In the genomic region with DNA sequence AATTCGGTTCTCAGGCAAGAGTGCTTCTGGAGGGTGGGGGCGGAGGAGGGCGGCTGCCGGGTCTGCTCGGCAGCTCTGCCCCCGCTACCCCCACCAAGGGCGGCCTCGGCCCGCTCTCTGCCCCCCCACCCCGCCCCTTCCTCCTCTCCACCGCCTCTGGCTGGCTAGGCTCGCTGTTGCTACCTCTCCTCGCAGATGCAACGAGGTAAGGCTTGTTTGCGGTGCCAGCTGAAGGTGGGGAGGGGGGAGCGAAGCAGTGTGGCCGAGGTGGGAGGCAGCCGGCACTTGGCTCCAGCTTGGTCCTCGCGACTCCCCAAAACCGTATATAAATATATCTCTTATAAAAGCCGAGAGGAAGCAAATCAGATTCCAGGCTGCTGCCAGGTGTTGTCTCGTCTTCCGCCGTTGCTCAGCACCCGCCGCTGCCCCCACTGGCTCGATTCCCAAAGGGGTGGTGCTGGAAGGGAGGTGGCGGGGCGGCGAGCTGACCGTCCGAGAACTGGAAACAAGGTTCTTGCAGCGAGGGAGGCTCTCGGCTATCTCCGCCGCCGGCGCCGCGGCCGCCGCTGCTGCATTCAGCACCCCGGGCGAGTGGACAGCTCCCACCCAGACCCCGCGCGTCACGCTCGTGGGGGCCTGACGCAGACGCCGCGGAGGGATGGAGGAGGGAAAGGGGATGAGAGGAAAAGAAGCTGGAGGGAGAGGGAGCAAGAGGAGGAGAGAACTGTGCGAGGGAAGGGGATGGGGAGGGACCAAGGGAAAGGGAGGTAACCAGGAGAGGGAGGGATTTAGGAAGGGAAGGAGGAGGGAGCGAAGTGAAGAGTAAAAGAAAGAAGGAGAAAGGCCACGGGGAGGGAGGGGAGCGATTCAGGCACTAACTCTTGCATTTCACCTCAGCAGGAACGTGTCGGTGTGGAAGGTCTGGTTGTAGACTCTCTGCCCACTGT, we compare ENCODE assay signal across 1 cellular context.
TF ChIP-seq lines count a peak whose summit lies in the region.

Gene MARCHF4, minus strand, starts transcription at position 728 of the 947 bp plus-strand sequence. CDS start 2,223 bp downstream, outside the sequence.

TF ChIP-seq in HepG2, 621 proteins besides CTCF, POLR2A, EP300 and RAD21 (continued from another document and continues in another):
- TF ChIP-seq TEF (CRISPR knock-in tag; IDR thresholded peaks at IDR 0.05), result peak; percentile 44; the same call in 1 of the 2 replicates
- 0 out of 2 replicates have a peak, but pooled peaks have one; percentile 74 for TF ChIP-seq RELA (CRISPR knock-in tag; IDR thresholded peaks at IDR 0.05)
- TF ChIP-seq ELF4 (CRISPR knock-in tag; IDR thresholded peaks at IDR 0.05; ENCODE audit: borderline replicate concordance), result no peak
- TF ChIP-seq KLF16 (CRISPR knock-in tag; IDR thresholded peaks at IDR 0.05), result peak in 1 of 2 experiments; percentile 96; a peak in 2 of 4 replicates
- peak; percentile 75 for TF ChIP-seq RARA (CRISPR knock-in tag; IDR thresholded peaks at IDR 0.05)
- TF ChIP-seq ZNF816 (CRISPR knock-in tag; IDR thresholded peaks at IDR 0.05; ENCODE audit: borderline replicate concordance), result peak; percentile 75; the same call in 1 of the 2 replicates
- no peak for TF ChIP-seq KAT2B (IDR thresholded peaks at IDR 0.05; ENCODE audit: borderline replicate concordance, low read depth, low read length)
- TF ChIP-seq ARHGAP35 (CRISPR knock-in tag; IDR thresholded peaks at IDR 0.05; ENCODE audit: borderline replicate concordance), result peak; percentile 87; the same call in 1 of the 2 replicates
- TF ChIP-seq, protein P1, sequence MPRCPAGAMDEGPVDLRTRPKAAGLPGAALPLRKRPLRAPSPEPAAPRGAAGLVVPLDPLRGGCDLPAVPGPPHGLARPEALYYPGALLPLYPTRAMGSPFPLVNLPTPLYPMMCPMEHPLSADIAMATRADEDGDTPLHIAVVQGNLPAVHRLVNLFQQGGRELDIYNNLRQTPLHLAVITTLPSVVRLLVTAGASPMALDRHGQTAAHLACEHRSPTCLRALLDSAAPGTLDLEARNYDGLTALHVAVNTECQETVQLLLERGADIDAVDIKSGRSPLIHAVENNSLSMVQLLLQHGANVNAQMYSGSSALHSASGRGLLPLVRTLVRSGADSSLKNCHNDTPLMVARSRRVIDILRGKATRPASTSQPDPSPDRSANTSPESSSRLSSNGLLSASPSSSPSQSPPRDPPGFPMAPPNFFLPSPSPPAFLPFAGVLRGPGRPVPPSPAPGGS (CRISPR knock-in tag; IDR thresholded peaks at IDR 0.05), result peak; percentile 97
- no peak for TF ChIP-seq SNAPC4 (CRISPR knock-in tag; IDR thresholded peaks at IDR 0.05)
- peak; percentile 97 for TF ChIP-seq ZNF878 (CRISPR knock-in tag; IDR thresholded peaks at IDR 0.05)
- no peak for TF ChIP-seq HMGA1 (CRISPR knock-in tag; conservative IDR thresholded peaks at IDR 0.05)
- TF ChIP-seq, protein P2, sequence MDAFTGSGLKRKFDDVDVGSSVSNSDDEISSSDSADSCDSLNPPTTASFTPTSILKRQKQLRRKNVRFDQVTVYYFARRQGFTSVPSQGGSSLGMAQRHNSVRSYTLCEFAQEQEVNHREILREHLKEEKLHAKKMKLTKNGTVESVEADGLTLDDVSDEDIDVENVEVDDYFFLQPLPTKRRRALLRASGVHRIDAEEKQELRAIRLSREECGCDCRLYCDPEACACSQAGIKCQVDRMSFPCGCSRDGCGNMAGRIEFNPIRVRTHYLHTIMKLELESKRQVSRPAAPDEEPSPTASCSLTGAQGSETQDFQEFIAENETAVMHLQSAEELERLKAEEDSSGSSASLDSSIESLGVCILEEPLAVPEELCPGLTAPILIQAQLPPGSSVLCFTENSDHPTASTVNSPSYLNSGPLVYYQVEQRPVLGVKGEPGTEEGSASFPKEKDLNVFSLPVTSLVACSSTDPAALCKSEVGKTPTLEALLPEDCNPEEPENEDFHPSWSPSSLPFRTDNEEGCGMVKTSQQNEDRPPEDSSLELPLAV (CRISPR knock-in tag; conservative IDR thresholded peaks at IDR 0.05; ENCODE audit: low read depth), result peak; percentile 79; the same call in 1 of the 2 replicates
- 0 out of 2 replicates have a peak, but pooled peaks have one; percentile 29 for TF ChIP-seq ZNF839 (CRISPR knock-in tag; IDR thresholded peaks at IDR 0.05; ENCODE audit: borderline replicate concordance)
- peak; percentile 87; the same call in 1 of the 2 replicates for TF ChIP-seq ZNF678 (CRISPR knock-in tag; IDR thresholded peaks at IDR 0.05)
- peak; percentile 56; the same call in 1 of the 3 replicates for TF ChIP-seq MXI1 (IDR thresholded peaks at IDR 0.05; ENCODE audit: borderline replicate concordance, low read depth, low read length)
- no peak; the same call in 1 of the 2 replicates for TF ChIP-seq YEATS4 (CRISPR knock-in tag; IDR thresholded peaks at IDR 0.05; ENCODE audit: borderline replicate concordance)
- no peak for TF ChIP-seq CBX1 (IDR thresholded peaks at IDR 0.05; ENCODE audit: low read depth)
- peak; percentile 89; the same call in 1 of the 2 replicates for TF ChIP-seq SNAPC2 (CRISPR knock-in tag; IDR thresholded peaks at IDR 0.05)
- TF ChIP-seq TAF1 (CRISPR knock-in tag; IDR thresholded peaks at IDR 0.05), result no peak
- no peak for TF ChIP-seq CHD2 (IDR thresholded peaks at IDR 0.05; ENCODE audit: low read depth, low read length)
- no peak for TF ChIP-seq RBM22 (optimal IDR thresholded peaks at IDR 0.05; ENCODE audit: low read length)
- peak; percentile 53; the same call in 1 of the 2 replicates for TF ChIP-seq MED1 (CRISPR knock-in tag; IDR thresholded peaks at IDR 0.05)
- TF ChIP-seq ZNF33A (CRISPR knock-in tag; IDR thresholded peaks at IDR 0.05; ENCODE audit: borderline replicate concordance), result no peak; the same call in 1 of the 2 replicates
- peak; percentile 25; the same call in 1 of the 2 replicates for TF ChIP-seq PHF8 (CRISPR knock-in tag; IDR thresholded peaks at IDR 0.05)
- TF ChIP-seq KMT2B (CRISPR knock-in tag; IDR thresholded peaks at IDR 0.05), result peak; percentile 69; the same call in 1 of the 2 replicates
- 0 out of 2 replicates have a peak, but pooled peaks have one; percentile 36 for TF ChIP-seq ZNF224 (CRISPR knock-in tag; IDR thresholded peaks at IDR 0.05)
- TF ChIP-seq TSC22D2 (CRISPR knock-in tag; IDR thresholded peaks at IDR 0.05; ENCODE audit: borderline replicate concordance), result peak; percentile 99
- TF ChIP-seq FOXA3 (CRISPR knock-in tag; IDR thresholded peaks at IDR 0.05), result no peak
- peak; percentile 98; the same call in 1 of the 2 replicates for TF ChIP-seq ZBTB44 (CRISPR knock-in tag; IDR thresholded peaks at IDR 0.05)
- no peak for TF ChIP-seq HOMEZ (CRISPR knock-in tag; IDR thresholded peaks at IDR 0.05; ENCODE audit: low read depth)
- TF ChIP-seq NCOA1 (CRISPR knock-in tag; IDR thresholded peaks at IDR 0.05), result 0 out of 2 replicates have a peak, but pooled peaks have one; percentile 38
- TF ChIP-seq, protein P3, sequence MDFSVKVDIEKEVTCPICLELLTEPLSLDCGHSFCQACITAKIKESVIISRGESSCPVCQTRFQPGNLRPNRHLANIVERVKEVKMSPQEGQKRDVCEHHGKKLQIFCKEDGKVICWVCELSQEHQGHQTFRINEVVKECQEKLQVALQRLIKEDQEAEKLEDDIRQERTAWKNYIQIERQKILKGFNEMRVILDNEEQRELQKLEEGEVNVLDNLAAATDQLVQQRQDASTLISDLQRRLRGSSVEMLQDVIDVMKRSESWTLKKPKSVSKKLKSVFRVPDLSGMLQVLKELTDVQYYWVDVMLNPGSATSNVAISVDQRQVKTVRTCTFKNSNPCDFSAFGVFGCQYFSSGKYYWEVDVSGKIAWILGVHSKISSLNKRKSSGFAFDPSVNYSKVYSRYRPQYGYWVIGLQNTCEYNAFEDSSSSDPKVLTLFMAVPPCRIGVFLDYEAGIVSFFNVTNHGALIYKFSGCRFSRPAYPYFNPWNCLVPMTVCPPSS (IDR thresholded peaks at IDR 0.05), result no peak
- peak; percentile 95 for TF ChIP-seq ZBTB7A (CRISPR knock-in tag; IDR thresholded peaks at IDR 0.05)
- TF ChIP-seq ZNF333 (CRISPR knock-in tag; IDR thresholded peaks at IDR 0.05; ENCODE audit: borderline replicate concordance), result 0 out of 2 replicates have a peak, but pooled peaks have one; percentile 67
- TF ChIP-seq, protein P4, sequence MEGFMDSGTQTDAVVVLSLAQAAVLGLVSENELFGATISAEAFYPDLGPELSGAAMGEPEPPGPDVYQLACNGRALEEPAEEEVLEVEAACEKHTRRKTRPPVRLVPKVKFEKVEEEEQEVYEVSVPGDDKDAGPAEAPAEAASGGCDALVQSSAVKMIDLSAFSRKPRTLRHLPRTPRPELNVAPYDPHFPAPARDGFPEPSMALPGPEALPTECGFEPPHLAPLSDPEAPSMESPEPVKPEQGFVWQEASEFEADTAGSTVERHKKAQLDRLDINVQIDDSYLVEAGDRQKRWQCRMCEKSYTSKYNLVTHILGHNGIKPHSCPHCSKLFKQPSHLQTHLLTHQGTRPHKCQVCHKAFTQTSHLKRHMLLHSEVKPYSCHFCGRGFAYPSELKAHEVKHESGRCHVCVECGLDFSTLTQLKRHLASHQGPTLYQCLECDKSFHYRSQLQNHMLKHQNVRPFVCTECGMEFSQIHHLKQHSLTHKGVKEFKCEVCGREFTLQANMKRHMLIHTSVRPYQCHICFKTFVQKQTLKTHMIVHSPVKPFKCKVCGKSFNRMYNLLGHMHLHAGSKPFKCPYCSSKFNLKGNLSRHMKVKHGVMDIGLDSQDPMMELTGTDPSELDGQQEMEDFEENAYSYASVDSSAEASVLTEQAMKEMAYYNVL (CRISPR knock-in tag; IDR thresholded peaks at IDR 0.05; ENCODE audit: borderline replicate concordance), result peak; percentile 68; the same call in 1 of the 2 replicates
- peak; percentile 77 for TF ChIP-seq THAP11 (CRISPR knock-in tag; IDR thresholded peaks at IDR 0.05)
- 0 out of 2 replicates have a peak, but pooled peaks have one; percentile 57 for TF ChIP-seq ZNF251 (CRISPR knock-in tag; IDR thresholded peaks at IDR 0.05)
- no peak for TF ChIP-seq TBX3 (IDR thresholded peaks at IDR 0.05; ENCODE audit: borderline replicate concordance)
- TF ChIP-seq NFIB (CRISPR knock-in tag; IDR thresholded peaks at IDR 0.05; ENCODE audit: borderline replicate concordance), result no peak
